Comparison of ENCODE assay signal across 2 cellular contexts in genomic region chr4:23885943-23886590, GRCh38.
A peak's percentile ranks its signal among the peaks of the same experiment; 100 is the strongest.
TF ChIP-seq lines count a peak whose summit lies in the region.

No MANE protein-coding gene starts in this region.

TF ChIP-seq in H1, 55 proteins besides CTCF, POLR2A, EP300 and RAD21 (continued from another document):
- TF ChIP-seq NANOG (IDR thresholded peaks at IDR 0.05; ENCODE audit: insufficient read depth, low read depth, low read length, poor library complexity, severe bottlenecking), result peak; percentile 83

TF ChIP-seq in liver, 16 proteins besides CTCF, POLR2A, EP300 and RAD21 (continued from another document):
- TF ChIP-seq ATF3 (IDR thresholded peaks at IDR 0.05), result no peak
- TF ChIP-seq RXRA (IDR thresholded peaks at IDR 0.05), result no peak
- TF ChIP-seq JUND (IDR thresholded peaks at IDR 0.05), result no peak
- TF ChIP-seq, protein P1, sequence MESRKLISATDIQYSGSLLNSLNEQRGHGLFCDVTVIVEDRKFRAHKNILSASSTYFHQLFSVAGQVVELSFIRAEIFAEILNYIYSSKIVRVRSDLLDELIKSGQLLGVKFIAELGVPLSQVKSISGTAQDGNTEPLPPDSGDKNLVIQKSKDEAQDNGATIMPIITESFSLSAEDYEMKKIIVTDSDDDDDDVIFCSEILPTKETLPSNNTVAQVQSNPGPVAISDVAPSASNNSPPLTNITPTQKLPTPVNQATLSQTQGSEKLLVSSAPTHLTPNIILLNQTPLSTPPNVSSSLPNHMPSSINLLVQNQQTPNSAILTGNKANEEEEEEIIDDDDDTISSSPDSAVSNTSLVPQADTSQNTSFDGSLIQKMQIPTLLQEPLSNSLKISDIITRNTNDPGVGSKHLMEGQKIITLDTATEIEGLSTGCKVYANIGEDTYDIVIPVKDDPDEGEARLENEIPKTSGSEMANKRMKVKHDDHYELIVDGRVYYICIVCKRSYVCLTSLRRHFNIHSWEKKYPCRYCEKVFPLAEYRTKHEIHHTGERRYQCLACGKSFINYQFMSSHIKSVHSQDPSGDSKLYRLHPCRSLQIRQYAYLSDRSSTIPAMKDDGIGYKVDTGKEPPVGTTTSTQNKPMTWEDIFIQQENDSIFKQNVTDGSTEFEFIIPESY (IDR thresholded peaks at IDR 0.05), result no peak
- no peak for TF ChIP-seq FOXA1 (IDR thresholded peaks at IDR 0.05)
- no peak for TF ChIP-seq GABPA (IDR thresholded peaks at IDR 0.05 in 1 of 2, conservative IDR thresholded peaks at IDR 0.05 in 1 of 2)
- TF ChIP-seq, protein P2, sequence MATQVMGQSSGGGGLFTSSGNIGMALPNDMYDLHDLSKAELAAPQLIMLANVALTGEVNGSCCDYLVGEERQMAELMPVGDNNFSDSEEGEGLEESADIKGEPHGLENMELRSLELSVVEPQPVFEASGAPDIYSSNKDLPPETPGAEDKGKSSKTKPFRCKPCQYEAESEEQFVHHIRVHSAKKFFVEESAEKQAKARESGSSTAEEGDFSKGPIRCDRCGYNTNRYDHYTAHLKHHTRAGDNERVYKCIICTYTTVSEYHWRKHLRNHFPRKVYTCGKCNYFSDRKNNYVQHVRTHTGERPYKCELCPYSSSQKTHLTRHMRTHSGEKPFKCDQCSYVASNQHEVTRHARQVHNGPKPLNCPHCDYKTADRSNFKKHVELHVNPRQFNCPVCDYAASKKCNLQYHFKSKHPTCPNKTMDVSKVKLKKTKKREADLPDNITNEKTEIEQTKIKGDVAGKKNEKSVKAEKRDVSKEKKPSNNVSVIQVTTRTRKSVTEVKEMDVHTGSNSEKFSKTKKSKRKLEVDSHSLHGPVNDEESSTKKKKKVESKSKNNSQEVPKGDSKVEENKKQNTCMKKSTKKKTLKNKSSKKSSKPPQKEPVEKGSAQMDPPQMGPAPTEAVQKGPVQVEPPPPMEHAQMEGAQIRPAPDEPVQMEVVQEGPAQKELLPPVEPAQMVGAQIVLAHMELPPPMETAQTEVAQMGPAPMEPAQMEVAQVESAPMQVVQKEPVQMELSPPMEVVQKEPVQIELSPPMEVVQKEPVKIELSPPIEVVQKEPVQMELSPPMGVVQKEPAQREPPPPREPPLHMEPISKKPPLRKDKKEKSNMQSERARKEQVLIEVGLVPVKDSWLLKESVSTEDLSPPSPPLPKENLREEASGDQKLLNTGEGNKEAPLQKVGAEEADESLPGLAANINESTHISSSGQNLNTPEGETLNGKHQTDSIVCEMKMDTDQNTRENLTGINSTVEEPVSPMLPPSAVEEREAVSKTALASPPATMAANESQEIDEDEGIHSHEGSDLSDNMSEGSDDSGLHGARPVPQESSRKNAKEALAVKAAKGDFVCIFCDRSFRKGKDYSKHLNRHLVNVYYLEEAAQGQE (IDR thresholded peaks at IDR 0.05), result no peak
- TF ChIP-seq TAF1 (conservative IDR thresholded peaks at IDR 0.05), result no peak
- no peak for TF ChIP-seq EGR1 (IDR thresholded peaks at IDR 0.05; ENCODE audit: low read depth in 2 of 2)
- TF ChIP-seq HNF4A (conservative IDR thresholded peaks at IDR 0.05), result no peak
